8 cellular contexts compared by ENCODE assay signal in genomic region chr6:149723771-149724417, GRCh38. TPM values are rescaled to one million over a fixed set of nuclear protein-coding genes. Genes with fewer than 3 reads are reported as not detected.
DNase-seq lines count a peak whose midpoint lies in the region; ATAC-seq and TF ChIP-seq lines count a peak whose summit lies in the region.

No MANE protein-coding gene starts in this region.

- no peaks in the 10 kb centered on the region for H3K9me3 ChIP-seq in RWPE2 (ENCODE audit: severe bottlenecking)
- no peaks in the 10 kb centered on the region for H3K9me3 ChIP-seq in right cardiac atrium (ENCODE audit: control insufficient read depth, low read length)
- no peaks in the 10 kb centered on the region for H3K9me3 ChIP-seq in smooth muscle cell (replicated peaks; ENCODE audit: low read depth)

- peak; percentile 88 for TF ChIP-seq CTCF in RWPE2 (IDR thresholded peaks at IDR 0.05; ENCODE audit: poor library complexity, severe bottlenecking)
- peak; percentile 71 for TF ChIP-seq CTCF in smooth muscle cell (IDR thresholded peaks at IDR 0.05; ENCODE audit: borderline replicate concordance, insufficient read depth, poor library complexity, severe bottlenecking)

- H3K79me2 ChIP-seq in smooth muscle cell (ENCODE audit: low read depth), result no peaks in the 10 kb centered on the region

- no peak overlapping the region for H3K27ac ChIP-seq in RWPE2 (ENCODE audit: poor library complexity, severe bottlenecking)
- H3K27ac ChIP-seq in right cardiac atrium (ENCODE audit: low read length), result no peak overlapping the region
- peak overlapping the region; percentile 21 for H3K27ac ChIP-seq in smooth muscle cell (ENCODE audit: low read depth)

- no peak overlapping the region for H3K4me3 ChIP-seq in Jurkat, Clone E6-1 (ENCODE audit: low read length)
- H3K4me3 ChIP-seq in RWPE2 (ENCODE audit: severe bottlenecking) (no peak overlapping the region), right cardiac atrium (ENCODE audit: low read length) (no peak overlapping the region), smooth muscle cell (no peak overlapping the region)

- no peaks in the 10 kb centered on the region for H3K4me1 ChIP-seq in RWPE2 (ENCODE audit: insufficient read depth, poor library complexity, severe bottlenecking)
- H3K4me1 ChIP-seq in right cardiac atrium (ENCODE audit: control insufficient read depth, insufficient read depth, low read length), result no peaks in the 10 kb centered on the region
- no peaks in the 10 kb centered on the region for H3K4me1 ChIP-seq in smooth muscle cell (ENCODE audit: low read depth)

- H4K20me1 ChIP-seq in smooth muscle cell (ENCODE audit: low read depth), result no peaks in the 10 kb centered on the region

- peaks cover 4% of the 10 kb centered on the region for H3F3A ChIP-seq in smooth muscle cell (ENCODE audit: low read depth)

- WGBS in right cardiac atrium, result 63% methylated on average over 10 of the region's 10 CpGs
- 44% methylated on average over 10 of the region's 10 CpGs for WGBS in smooth muscle cell (ENCODE audit: low lambda C conversion rate)

- H2AFZ ChIP-seq in smooth muscle cell (ENCODE audit: low read depth), result no peak overlapping the region

- intact Hi-C loops in right cardiac atrium (cut with DNase I), result loop anchor here in 1 of 4 donors (10.0 kb wide), 1 partner anchor 201 kb away; the partner anchor contains the start of gene RAET1G

- H3K27me3 ChIP-seq in RWPE2 (ENCODE audit: insufficient read depth, poor library complexity, severe bottlenecking), result no peaks in the 10 kb centered on the region
- H3K27me3 ChIP-seq in right cardiac atrium (ENCODE audit: control insufficient read depth, insufficient read depth), result no peaks in the 10 kb centered on the region
- H3K27me3 ChIP-seq in smooth muscle cell (ENCODE audit: low read depth), result no peaks in the 10 kb centered on the region

- ATAC-seq in RWPE2 (ENCODE audit: low read depth) (peak; percentile 95), right cardiac atrium (peak; percentile 83 to 88), HG03469 (IDR thresholded peaks at IDR 0.05; ENCODE audit: unreplicated experiment) (no peak)

- H3K36me3 ChIP-seq in RWPE2 (ENCODE audit: low read depth) (peaks cover 41% of the 10 kb centered on the region), smooth muscle cell (ENCODE audit: low read depth) (no peaks in the 10 kb centered on the region)

- no peak overlapping the region for H3K4me2 ChIP-seq in smooth muscle cell

- peak; percentile 15 for DNase-seq in SKM-1 treated with dmso at 0.1 percent for 144 hours (lab: John Stamatoyannopoulos, UW; ENCODE audit: unreplicated experiment)
- no peak for DNase-seq in SKM-1 (lab: John Stamatoyannopoulos, UW; ENCODE audit: unreplicated experiment)
- DNase-seq in Jurkat, Clone E6-1 (ENCODE audit: low read depth, low spot score), result peak; percentile 65
- DNase-seq in RWPE2 (ENCODE audit: low spot score), result no peak
- peak; percentile 55 for DNase-seq in amniotic stem cell (lab: John Stamatoyannopoulos, UW)
- peak in 1 of 3 donors; percentile 35 for DNase-seq in right cardiac atrium
- no peak for DNase-seq in smooth muscle cell (lab: John Stamatoyannopoulos, UW; ENCODE audit: unreplicated experiment)

- no peak overlapping the region for H3K9ac ChIP-seq in smooth muscle cell (ENCODE audit: low read depth)

RNA-seq across cellular contexts. Expression of gene LATS1, which starts 6.0 kb away (rescaled TPM):
- 7.8 TPM for polyA plus RNA-seq in Jurkat, Clone E6-1 (2012; ENCODE audit: insufficient read depth, insufficient read length)
- total RNA-seq in right cardiac atrium (10 to 100 TPM; 13.5 to 19.0 (median 14.5) TPM), smooth muscle cell (28.3 and 32.0 TPM in 2 replicates)
- polyA plus RNA-seq in right cardiac atrium (4.8 TPM), smooth muscle cell (8.5 and 10.0 TPM in 2 replicates)

RNA-seq across cellular contexts. Expression of gene NUP43, which starts 22.4 kb away (rescaled TPM):
- 39.6 TPM for polyA plus RNA-seq in Jurkat, Clone E6-1 (2012; ENCODE audit: insufficient read depth, insufficient read length)
- total RNA-seq in right cardiac atrium (10 to 100 TPM; 22.5 to 24.9 (median 23.6) TPM), smooth muscle cell (33.8 and 39.0 TPM in 2 replicates)
- polyA plus RNA-seq in right cardiac atrium (11.8 TPM), smooth muscle cell (5.9 and 8.3 TPM in 2 replicates)

RNA-seq across cellular contexts. Expression of gene PCMT1, which starts 25.6 kb away (rescaled TPM):
- 118 TPM for polyA plus RNA-seq in Jurkat, Clone E6-1 (2012; ENCODE audit: insufficient read depth, insufficient read length)
- total RNA-seq in right cardiac atrium, result 100 to 1,000 TPM; 107 to 114 (median 111) TPM
- polyA plus RNA-seq in right cardiac atrium, result 96.4 TPM
- 96.9 and 97.9 TPM in 2 replicates for total RNA-seq in smooth muscle cell
- polyA plus RNA-seq in smooth muscle cell, result 133 and 139 TPM in 2 replicates

Comparison
In these comparisons a context has a peak if more than half of its experiments do, and no peak if none do; other contexts are left out.
1. DNase-seq: peak in SKM-1 treated with dmso at 0.1 percent for 144 hours (single experiment), Jurkat, Clone E6-1 (single experiment) and amniotic stem cell (single experiment); none in SKM-1 (single experiment), RWPE2 (single experiment) and smooth muscle cell (single experiment).